ENCODE assay signal across 16 cellular contexts in genomic region chr4:3405176-3405575, GRCh38. TPM values are rescaled to one million over a fixed set of nuclear protein-coding genes. Genes with fewer than 3 reads are reported as not detected.
A peak's percentile ranks its signal among the peaks of the same experiment; 100 is the strongest.
DNase-seq lines count a peak whose midpoint lies in the region; ATAC-seq and TF ChIP-seq lines count a peak whose summit lies in the region.
"Had no signal": no experiment of that assay in that cellular context is flagged by ENCODE, and none has a peak within 500 bp of the region (broad histone marks: within the 10 kb centered on the region; RNA-seq: fewer than 3 reads in every experiment).

No MANE protein-coding gene starts in this region.

- no peak overlapping the region for H3K23ac ChIP-seq in mesendoderm (ENCODE audit: low read length)

- no peak overlapping the region for H2BK15ac ChIP-seq in mesendoderm (replicated peaks; ENCODE audit: low read depth)

- H3K36me3 Mint-ChIP-seq in activated T-helper 17 cell treated with anti-CD3 and anti-CD28 coated beads, Interleukin-2, amount 50 U/mL, for 72 hours (ENCODE audit: low read depth) = no peaks in the 10 kb centered on the region
- H3K36me3 Mint-ChIP-seq: CD4-positive, CD25-positive, alpha-beta regulatory T cell had no signal

- H3K79me1 ChIP-seq in mesendoderm (ENCODE audit: low read length) = no peaks in the 10 kb centered on the region

- H3K18ac ChIP-seq in mesendoderm (ENCODE audit: low read length) = no peak overlapping the region

- H3K4me2 ChIP-seq in BLaER1 (peak overlapping the region; percentile 48), mesendoderm (ENCODE audit: low read length) (no peak overlapping the region)
- H3K4me2 ChIP-seq: A549 had no signal

- H3K27me3 Mint-ChIP-seq in activated T-helper 17 cell treated with anti-CD3 and anti-CD28 coated beads, Interleukin-2, amount 50 U/mL, for 72 hours = no peaks in the 10 kb centered on the region
- H3K27me3 Mint-ChIP-seq: CD4-positive, CD25-positive, alpha-beta regulatory T cell; IgD-negative memory B cell had no signal

- WGBS in mesendoderm (ENCODE audit: extremely low coverage, insufficient coverage, low lambda C conversion rate) = no CpG with 5 or more reads among the region's 8 CpGs
- WGBS in sigmoid colon, 2 donors = 94 to 95% methylated on average over 8 of the region's 8 CpGs

- in situ Hi-C loops in GM13977 (cut with MboI; ENCODE audit: low pct_unique_long_range_greater_than_20kb, low sequenced_read_pairs, unreplicated experiment) = no loop called here

- H3K27me3 ChIP-seq in BLaER1 = no peaks in the 10 kb centered on the region
- no peaks in the 10 kb centered on the region for H3K27me3 ChIP-seq in mesendoderm (ENCODE audit: insufficient read depth, low read length, poor library complexity)
- no peaks in the 10 kb centered on the region for H3K27me3 ChIP-seq in sigmoid colon

- no peak overlapping the region for H2AK5ac ChIP-seq in mesendoderm (ENCODE audit: low read length)

- H4K5ac ChIP-seq in mesendoderm (ENCODE audit: low read length) = no peak overlapping the region

- no peaks in the 10 kb centered on the region for H3K9me3 Mint-ChIP-seq in activated T-helper 17 cell treated with anti-CD3 and anti-CD28 coated beads, Interleukin-2, amount 50 U/mL, for 72 hours

- DNase-seq in mesendoderm (no peak), sigmoid colon (peak; percentile 35), GM13977 (ENCODE audit: low spot score) (no peak)
- DNase-seq: Calu3; CD4-positive, CD25-positive, alpha-beta regulatory T cell; DMS79; MV-4-11; NCI-H1417 treated with DMSO at 0.1 percent for 48 hours; NCI-H2029; NCI-H510A had no signal

- H3K9ac ChIP-seq in BLaER1 = no peak overlapping the region
- no peak overlapping the region for H3K9ac ChIP-seq in mesendoderm (ENCODE audit: low read length)

- intact Hi-C loops in sigmoid colon (cut with DNase I) = no loop called here

- no peak overlapping the region for H3K4me3 Mint-ChIP-seq in activated T-helper 17 cell treated with anti-CD3 and anti-CD28 coated beads, Interleukin-2, amount 50 U/mL, for 72 hours
- H3K4me3 Mint-ChIP-seq: CD4-positive, CD25-positive, alpha-beta regulatory T cell had no signal

- H3K27ac ChIP-seq in BLaER1 = no peak overlapping the region
- peak overlapping the region; percentile 25 for H3K27ac ChIP-seq in angular gyrus (ENCODE audit: low read depth, low read length)
- peak overlapping the region; percentile 3 for H3K27ac ChIP-seq in mesendoderm (ENCODE audit: low read depth, low read length)
- no peak overlapping the region for H3K27ac ChIP-seq in sigmoid colon
- H3K27ac ChIP-seq: A549 had no signal

- ATAC-seq in activated T-helper 17 cell treated with anti-CD3 and anti-CD28 coated beads, Interleukin-2, amount 50 U/mL, for 72 hours (replicated peaks) = no peak
- no peak for ATAC-seq in GM21786 (IDR thresholded peaks at IDR 0.05; ENCODE audit: unreplicated experiment)
- ATAC-seq: A549 had no signal

- no peaks in the 10 kb centered on the region for H3K79me2 ChIP-seq in mesendoderm (ENCODE audit: control insufficient read depth, insufficient read depth, low read length)

- no peak overlapping the region for H3K4me3 ChIP-seq in BLaER1
- H3K4me3 ChIP-seq in mesendoderm (ENCODE audit: low read length) = no peak overlapping the region
- H3K4me3 ChIP-seq in sigmoid colon = no peak overlapping the region
- H3K4me3 ChIP-seq: A549 had no signal

- TF ChIP-seq EP300 in sigmoid colon (IDR thresholded peaks at IDR 0.05) = no peak

- no peak for TF ChIP-seq POLR2A in sigmoid colon (IDR thresholded peaks at IDR 0.05)

- H3K4me1 Mint-ChIP-seq in activated T-helper 17 cell treated with anti-CD3 and anti-CD28 coated beads, Interleukin-2, amount 50 U/mL, for 72 hours = no peaks in the 10 kb centered on the region
- H3K4me1 Mint-ChIP-seq: IgD-negative memory B cell had no signal

- no peak overlapping the region for H2BK5ac ChIP-seq in mesendoderm (ENCODE audit: low read length)

- peaks cover 19% of the 10 kb centered on the region for H3K9me3 ChIP-seq in BLaER1
- peaks cover 0 to 4% (median 0%) of the 10 kb centered on the region in 4 donors for H3K9me3 ChIP-seq in sigmoid colon

- H4K20me1 ChIP-seq in BLaER1 = peaks cover 85% of the 10 kb centered on the region

- H3K56ac ChIP-seq in mesendoderm (ENCODE audit: low read length) = no peak overlapping the region

- no peak overlapping the region for H4K8ac ChIP-seq in mesendoderm (ENCODE audit: low read depth, low read length)

- TF ChIP-seq CTCF in sigmoid colon (IDR thresholded peaks at IDR 0.05) (no peak), GM13977 (IDR thresholded peaks at IDR 0.05; ENCODE audit: extremely low read depth, insufficient read depth, missing control alignments) (no peak)

- H3K27ac Mint-ChIP-seq in activated T-helper 17 cell treated with anti-CD3 and anti-CD28 coated beads, Interleukin-2, amount 50 U/mL, for 72 hours = no peak overlapping the region
- H3K27ac Mint-ChIP-seq: IgD-negative memory B cell had no signal

- H3K4me1 ChIP-seq in BLaER1 (peaks cover 71% of the 10 kb centered on the region), mesendoderm (ENCODE audit: control insufficient read depth, low read depth, low read length) (peaks cover 8% of the 10 kb centered on the region), sigmoid colon (no peaks in the 10 kb centered on the region)
- H3K4me1 ChIP-seq: A549 had no signal

- H2BK120ac ChIP-seq in mesendoderm (ENCODE audit: low read depth, low read length) = no peak overlapping the region

- no peak overlapping the region for H3K4ac ChIP-seq in mesendoderm (ENCODE audit: low read depth, low read length)

- H3K36me3 ChIP-seq in BLaER1 (peaks cover 60% of the 10 kb centered on the region), mesendoderm (ENCODE audit: control insufficient read depth, insufficient read depth, low read length) (no peaks in the 10 kb centered on the region), sigmoid colon (no peaks in the 10 kb centered on the region)

RNA-seq across cellular contexts. Expression of gene HGFAC, which starts 36.6 kb away (rescaled TPM):
- polyA plus RNA-seq in mesendoderm (2013, experiment 1 of 2) = 0.10 TPM
- 0.06 TPM for polyA plus RNA-seq in mesendoderm (2013, experiment 2 of 2)
- under 1 TPM; 0.33 to 0.55 (median 0.38) TPM for total RNA-seq in sigmoid colon
- polyA plus RNA-seq in sigmoid colon = under 1 TPM in 1 of 3 donors, not detected in 2; 0.22 TPM
- total RNA-seq in activated T-helper 17 cell treated with anti-CD3 and anti-CD28 coated beads, Interleukin-2, amount 50 U/mL, for 72 hours = not detected
- total RNA-seq: Calu3; CD4-positive, CD25-positive, alpha-beta regulatory T cell had no signal
- polyA plus RNA-seq: IgD-negative memory B cell had no signal

RNA-seq across cellular contexts. Expression of gene DOK7, which starts 57.9 kb away (rescaled TPM):
- polyA plus RNA-seq in mesendoderm (2013, experiment 1 of 2) = 0.21 TPM
- polyA plus RNA-seq in mesendoderm (2013, experiment 2 of 2) = 0.14 TPM
- 1 to 10 TPM in 1 of 4 donors, not detected in 3; 1.9 TPM for total RNA-seq in sigmoid colon
- 1 to 10 TPM in 1 of 3 donors, under 1 TPM in 1, not detected in 1; 0.85 to 1.2 TPM for polyA plus RNA-seq in sigmoid colon
- not detected for total RNA-seq in activated T-helper 17 cell treated with anti-CD3 and anti-CD28 coated beads, Interleukin-2, amount 50 U/mL, for 72 hours
- total RNA-seq: CD4-positive, CD25-positive, alpha-beta regulatory T cell had no signal

Comparison
In these comparisons a context has a peak if more than half of its experiments do, and no peak if none do; other contexts are left out.
1. H3K27ac ChIP-seq: peak in angular gyrus (single experiment) and mesendoderm (single experiment); none in BLaER1 (single experiment) and sigmoid colon (0 of 4).